In genomic region chr9:136225748-136226679, GRCh38 we compare ENCODE assay signal across 8 cellular contexts. TPM values are rescaled to one million over a fixed set of nuclear protein-coding genes. Genes with fewer than 3 reads are reported as not detected.
DNase-seq lines count a peak whose midpoint lies in the region; ATAC-seq, FAIRE-seq and TF ChIP-seq lines count a peak whose summit lies in the region.

No MANE protein-coding gene starts in this region.

- TF ChIP-seq CTCF in AG04450 (IDR thresholded peaks at IDR 0.05; ENCODE audit: low read depth, low read length) = peak; percentile 86
- peak; percentile 82 to 96 for TF ChIP-seq CTCF in endothelial cell of umbilical vein (IDR thresholded peaks at IDR 0.05; ENCODE audit: extremely low read depth in 1 of 2, insufficient read depth in 1 of 2, low read depth in 1 of 2, low read length in 2 of 2)
- peak; percentile 93 for TF ChIP-seq CTCF in neural progenitor cell (IDR thresholded peaks at IDR 0.05)
- TF ChIP-seq CTCF in upper lobe of left lung (IDR thresholded peaks at IDR 0.05) = peak; percentile 68 to 81 (median 72)

- peaks cover 0 to 3% of the 10 kb centered on the region in 2 experiments for H3K36me3 ChIP-seq in endothelial cell of umbilical vein (ENCODE audit: control insufficient read depth in 2 of 2, extremely low read depth in 1 of 2, insufficient read depth in 2 of 2, low read length in 2 of 2)
- no peaks in the 10 kb centered on the region for H3K36me3 ChIP-seq in neural progenitor cell
- H3K36me3 ChIP-seq in upper lobe of left lung = peaks cover 0 to 51% (median 22%) of the 10 kb centered on the region in 4 donors

- no peak for DNase-seq in AG04450 (ENCODE audit: low read depth, low spot score)
- DNase-seq in GM12891 (ENCODE audit: insufficient read length, low spot score) = peak; percentile 95
- DNase-seq in NCI-H2196 treated with DMSO at 0.1 percent for 48 hours (lab: John Stamatoyannopoulos, UW; ENCODE audit: unreplicated experiment) = peak; percentile 11
- DNase-seq in activated CD4-positive, alpha-beta memory T cell treated with anti-CD3 and anti-CD28 coated beads, Interleukin-2, amount 10 ng/mL, durations not matched to agents 7 days and 5 days = peak; percentile 77
- peak; percentile 42 for DNase-seq in endothelial cell of umbilical vein (ENCODE audit: low read depth, low spot score)
- DNase-seq in neural progenitor cell (ENCODE audit: low spot score) = peak; percentile 85
- peak; percentile 43 to 72 for DNase-seq in upper lobe of left lung

- peaks cover 3% of the 10 kb centered on the region for H3F3A ChIP-seq in neural progenitor cell (ENCODE audit: low read depth)

- 80 to 81% methylated on average over 14 to 30 of the region's 30 CpGs for WGBS in upper lobe of left lung, 2 donors

- H3K27ac ChIP-seq in AG04450 (ENCODE audit: low read depth, low read length) = no peak overlapping the region
- no peak overlapping the region for H3K27ac ChIP-seq in endothelial cell of umbilical vein (ENCODE audit: insufficient read depth, low read depth, low read length)
- H3K27ac ChIP-seq in neural progenitor cell = no peak overlapping the region
- peak overlapping the region in 1 of 4 donors; percentile 36 for H3K27ac ChIP-seq in upper lobe of left lung

- TF ChIP-seq EP300 in upper lobe of left lung (IDR thresholded peaks at IDR 0.05) = no peak

- peak overlapping the region; percentile 85 for H3K27ac Mint-ChIP-seq in activated CD4-positive, alpha-beta memory T cell treated with anti-CD3 and anti-CD28 coated beads, Interleukin-2, amount 10 ng/mL, durations not matched to agents 7 days and 5 days
- H3K27ac Mint-ChIP-seq in neural progenitor cell = no peak overlapping the region

- TF ChIP-seq POLR2A in GM12891 (IDR thresholded peaks at IDR 0.05; ENCODE audit: low read depth, low read length) (no peak), endothelial cell of umbilical vein (IDR thresholded peaks at IDR 0.05; ENCODE audit: low read depth, low read length) (no peak), upper lobe of left lung (IDR thresholded peaks at IDR 0.05) (no peak)

- no peak overlapping the region for H3K4me3 ChIP-seq in AG04450 (ENCODE audit: low read depth, low read length)
- no peak overlapping the region for H3K4me3 ChIP-seq in endothelial cell of umbilical vein (replicated peaks in 1 of 3; ENCODE audit: insufficient read depth in 1 of 3, low read depth in 1 of 3, low read length in 3 of 3)
- no peak overlapping the region for H3K4me3 ChIP-seq in neural progenitor cell
- no peak overlapping the region for H3K4me3 ChIP-seq in upper lobe of left lung

- no peaks in the 10 kb centered on the region for H3K9me1 ChIP-seq in endothelial cell of umbilical vein (replicated peaks; ENCODE audit: control insufficient read depth, extremely low read depth, insufficient read depth, low read length)

- H3K4me3 Mint-ChIP-seq in activated CD4-positive, alpha-beta memory T cell treated with anti-CD3 and anti-CD28 coated beads, Interleukin-2, amount 10 ng/mL, durations not matched to agents 7 days and 5 days = peak overlapping the region; percentile 48
- no peak overlapping the region for H3K4me3 Mint-ChIP-seq in neural progenitor cell

- H3K27me3 ChIP-seq in AG04450 (ENCODE audit: control insufficient read depth, insufficient read depth, low read length) (no peaks in the 10 kb centered on the region), endothelial cell of umbilical vein (ENCODE audit: control insufficient read depth in 2 of 2, insufficient read depth in 2 of 2, low read length in 2 of 2) (no peaks in the 10 kb centered on the region), neural progenitor cell (no peaks in the 10 kb centered on the region), upper lobe of left lung (no peaks in the 10 kb centered on the region)

- POLR2A ChIA-PET in AG04450 (lab: Yijun Ruan, JAX) (no interaction called here), endothelial cell of umbilical vein (lab: Charles Lee) (no interaction called here)
- POLR2A ChIA-PET in activated CD4-positive, alpha-beta memory T cell treated with anti-CD3 and anti-CD28 coated beads, Interleukin-2, amount 10 ng/mL, durations not matched to agents 7 days and 5 days (lab: Charles Lee) = no interaction called here

- H2AFZ ChIP-seq in endothelial cell of umbilical vein (ENCODE audit: low read depth, low read length) = no peak overlapping the region
- no peak overlapping the region for H2AFZ ChIP-seq in neural progenitor cell (replicated peaks)

- H3K9ac ChIP-seq in endothelial cell of umbilical vein (replicated peaks; ENCODE audit: extremely low read depth, insufficient read depth, low read length) (no peak overlapping the region), neural progenitor cell (no peak overlapping the region)

- intact Hi-C loops in endothelial cell of umbilical vein (cut with micrococcal nuclease) = loop anchor here (1.0 to 5.0 kb wide), 3 partner anchors 57 to 139 kb away; no protein-coding TSS in a partner anchor

- ATAC-seq in HG02852 (IDR thresholded peaks at IDR 0.05; ENCODE audit: unreplicated experiment) (peak; percentile 59), upper lobe of left lung (ENCODE audit: low FRiP score in 2 of 2) (peak; percentile 66 to 68)

- H3K9me3 ChIP-seq in AG04450 (ENCODE audit: control insufficient read depth, insufficient read depth, low read length) (no peaks in the 10 kb centered on the region), endothelial cell of umbilical vein (replicated peaks; ENCODE audit: control insufficient read depth, insufficient read depth, low read length) (no peaks in the 10 kb centered on the region), neural progenitor cell (ENCODE audit: low read depth) (no peaks in the 10 kb centered on the region), upper lobe of left lung (no peaks in the 10 kb centered on the region)

- no peaks in the 10 kb centered on the region for H3K27me3 Mint-ChIP-seq in activated CD4-positive, alpha-beta memory T cell treated with anti-CD3 and anti-CD28 coated beads, Interleukin-2, amount 10 ng/mL, durations not matched to agents 7 days and 5 days
- peaks cover 5% of the 10 kb centered on the region for H3K27me3 Mint-ChIP-seq in neural progenitor cell (ENCODE audit: insufficient read depth, low read depth)

- dilution Hi-C loops in endothelial cell of umbilical vein (cut with MboI; ENCODE audit: extremely low pct_ligation_motif_present, low sequenced_read_pairs) = no loop called here

- H3K4me2 ChIP-seq in endothelial cell of umbilical vein (ENCODE audit: insufficient read depth, low read length) = no peak overlapping the region
- no peak overlapping the region for H3K4me2 ChIP-seq in neural progenitor cell

- H3K79me2 ChIP-seq in endothelial cell of umbilical vein (ENCODE audit: control insufficient read depth, insufficient read depth, low read length) = no peaks in the 10 kb centered on the region
- peaks cover 26% of the 10 kb centered on the region for H3K79me2 ChIP-seq in neural progenitor cell (ENCODE audit: low read depth)

- peaks cover 23% of the 10 kb centered on the region for H3K36me3 Mint-ChIP-seq in activated CD4-positive, alpha-beta memory T cell treated with anti-CD3 and anti-CD28 coated beads, Interleukin-2, amount 10 ng/mL, durations not matched to agents 7 days and 5 days (ENCODE audit: low read depth)
- peaks cover 6% of the 10 kb centered on the region for H3K36me3 Mint-ChIP-seq in neural progenitor cell

- no peaks in the 10 kb centered on the region for H4K20me1 ChIP-seq in endothelial cell of umbilical vein (replicated peaks; ENCODE audit: control insufficient read depth, extremely low read depth, insufficient read depth, low read length)
- peaks cover 69% of the 10 kb centered on the region for H4K20me1 ChIP-seq in neural progenitor cell (ENCODE audit: low read depth)

- FAIRE-seq in GM12891 (lab: Jason Lieb, UNC) (peak; percentile 96), endothelial cell of umbilical vein (lab: Jason Lieb, UNC) (peak; percentile 85)

- CTCF ChIA-PET in AG04450 (lab: Charles Lee) = interaction anchor here (1.0 to 2.5 kb wide), 6 partner anchors 8 to 57 kb away, joined by 3 to 10 read pairs (median 4); no protein-coding TSS in a partner anchor
- CTCF ChIA-PET in activated CD4-positive, alpha-beta memory T cell treated with anti-CD3 and anti-CD28 coated beads, Interleukin-2, amount 10 ng/mL, durations not matched to agents 7 days and 5 days (lab: Charles Lee) = interaction anchor here (0.6 kb wide), 1 partner anchor 35 kb away, joined by 3 read pairs; no protein-coding TSS in a partner anchor
- CTCF ChIA-PET in endothelial cell of umbilical vein (lab: Charles Lee) = interaction anchor here (0.8 to 2.4 kb wide), 4 partner anchors 10 to 17 kb away, joined by 3 to 9 read pairs (median 4); no protein-coding TSS in a partner anchor

- peaks cover 34% of the 10 kb centered on the region for H3K4me1 Mint-ChIP-seq in activated CD4-positive, alpha-beta memory T cell treated with anti-CD3 and anti-CD28 coated beads, Interleukin-2, amount 10 ng/mL, durations not matched to agents 7 days and 5 days
- peaks cover 3% of the 10 kb centered on the region for H3K4me1 Mint-ChIP-seq in neural progenitor cell

- H3K4me1 ChIP-seq in endothelial cell of umbilical vein (ENCODE audit: control insufficient read depth, extremely low read depth, insufficient read depth, low read length) = peaks cover 7% of the 10 kb centered on the region
- no peaks in the 10 kb centered on the region for H3K4me1 ChIP-seq in neural progenitor cell
- H3K4me1 ChIP-seq in upper lobe of left lung = no peaks in the 10 kb centered on the region

- BruUV-seq in endothelial cell of umbilical vein (replicated peaks; lab: Mats Ljungman, UMichigan) = no TSS peak

- no peaks in the 10 kb centered on the region for H3K9me3 Mint-ChIP-seq in activated CD4-positive, alpha-beta memory T cell treated with anti-CD3 and anti-CD28 coated beads, Interleukin-2, amount 10 ng/mL, durations not matched to agents 7 days and 5 days
- no peaks in the 10 kb centered on the region for H3K9me3 Mint-ChIP-seq in neural progenitor cell

RNA-seq across cellular contexts. Expression of gene QSOX2, which starts 19.6 kb away (rescaled TPM):
- polyA plus RNA-seq in AG04450 (2011; rRNA removed) = 12.8 and 14.7 TPM in 2 replicates
- polyA minus RNA-seq in AG04450 (2011; rRNA and poly(A)+ RNA removed) = 8.4 and 9.3 TPM in 2 replicates
- polyA plus RNA-seq in GM12891 (2012; ENCODE audit: low read depth, missing spikeins) = 8.2 TPM
- 10 to 100 TPM; 12.4 to 13.4 TPM for total RNA-seq in activated CD4-positive, alpha-beta memory T cell treated with anti-CD3 and anti-CD28 coated beads, Interleukin-2, amount 10 ng/mL, durations not matched to agents 7 days and 5 days
- 20.9 and 23.4 TPM in 2 replicates for total RNA-seq in endothelial cell of umbilical vein
- polyA plus RNA-seq in endothelial cell of umbilical vein = 14.5 and 16.4 TPM in 2 replicates
- 13.2 and 14.8 TPM in 2 replicates for polyA plus RNA-seq in endothelial cell of umbilical vein (2011; cell fraction: cytosol; rRNA removed)
- 23.5 and 30.8 TPM in 2 replicates for polyA plus RNA-seq in endothelial cell of umbilical vein (2011; cell fraction: nucleus; rRNA removed)
- polyA plus RNA-seq in endothelial cell of umbilical vein (2012) = 20.1 and 20.3 TPM in 2 replicates
- 15.2 and 21.4 TPM in 2 replicates for polyA minus RNA-seq in endothelial cell of umbilical vein
- 17.3 TPM for polyA minus RNA-seq in endothelial cell of umbilical vein (2011; cell fraction: cytosol; rRNA and poly(A)+ RNA removed)
- 7.2 and 7.8 TPM in 2 replicates for polyA minus RNA-seq in endothelial cell of umbilical vein (2011; cell fraction: nucleus; rRNA and poly(A)+ RNA removed)
- total RNA-seq in neural progenitor cell (ENCODE audit: low replicate concordance) = 17.1 and 19.6 TPM in 2 replicates
- total RNA-seq in upper lobe of left lung = 10 to 100 TPM in 3 of 6 donors, 1 to 10 TPM in 3; 6.9 to 14.8 (median 10.1) TPM

RNA-seq across cellular contexts. Expression of gene LHX3, which starts 21.1 kb away (rescaled TPM):
- not detected in 2 replicates for polyA plus RNA-seq in AG04450 (2011; rRNA removed)
- polyA minus RNA-seq in AG04450 (2011; rRNA and poly(A)+ RNA removed) = not detected in 2 replicates
- polyA plus RNA-seq in GM12891 (2012; ENCODE audit: low read depth, missing spikeins) = not detected
- under 1 TPM in 1 of 2 experiments, not detected in 1; 0.08 TPM for total RNA-seq in activated CD4-positive, alpha-beta memory T cell treated with anti-CD3 and anti-CD28 coated beads, Interleukin-2, amount 10 ng/mL, durations not matched to agents 7 days and 5 days
- total RNA-seq in endothelial cell of umbilical vein = not detected in 2 replicates
- not detected in 2 replicates for polyA plus RNA-seq in endothelial cell of umbilical vein
- polyA plus RNA-seq in endothelial cell of umbilical vein (2011; cell fraction: cytosol; rRNA removed) = not detected in 2 replicates
- polyA plus RNA-seq in endothelial cell of umbilical vein (2011; cell fraction: nucleus; rRNA removed) = not detected in 2 replicates
- polyA plus RNA-seq in endothelial cell of umbilical vein (2012) = not detected in 2 replicates
- polyA minus RNA-seq in endothelial cell of umbilical vein = not detected in 2 replicates
- not detected for polyA minus RNA-seq in endothelial cell of umbilical vein (2011; cell fraction: cytosol; rRNA and poly(A)+ RNA removed)
- polyA minus RNA-seq in endothelial cell of umbilical vein (2011; cell fraction: nucleus; rRNA and poly(A)+ RNA removed) = not detected in 2 replicates
- not detected in 2 replicates for total RNA-seq in neural progenitor cell (ENCODE audit: low replicate concordance)
- total RNA-seq in upper lobe of left lung = under 1 TPM in 1 of 6 donors, not detected in 5; 0.20 TPM
